Comparison of ENCODE assay signal across 28 cellular contexts in the genomic region with DNA sequence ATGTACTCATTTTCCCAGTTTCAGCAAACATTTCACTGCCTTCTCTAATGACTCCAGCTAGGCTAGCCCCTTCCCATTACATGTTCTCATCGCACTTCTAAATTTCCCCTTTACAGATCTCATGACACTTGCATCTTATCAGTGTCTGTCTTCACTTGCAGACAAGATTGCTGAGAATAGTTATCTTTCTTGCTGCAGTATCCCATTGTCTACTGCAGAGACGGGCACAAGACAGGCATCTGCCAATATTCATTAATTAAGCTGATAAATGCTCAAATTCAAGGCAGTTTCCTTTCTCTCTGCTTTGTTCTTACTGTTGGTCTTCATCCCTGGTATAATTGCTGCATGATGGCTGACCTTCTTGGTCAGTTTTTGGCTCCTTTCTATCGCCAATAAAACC.
"Had no signal": no experiment of that assay in that cellular context is flagged by ENCODE, and none has a peak within 500 bp of the region (broad histone marks: within the 10 kb centered on the region; RNA-seq: fewer than 3 reads in every experiment).

No MANE protein-coding gene starts in this region.

- H3K4me3 ChIP-seq: ascending aorta, breast epithelium, esophagus squamous epithelium, gastroesophageal sphincter, heart right ventricle, hepatocyte had no signal

- FAIRE-seq: colon, endothelial cell of umbilical vein had no signal

- H3K36me3 ChIP-seq: ascending aorta, breast epithelium, esophagus squamous epithelium, gastroesophageal sphincter, heart right ventricle had no signal

- H3K4me2 ChIP-seq: hepatocyte had no signal

- H3K9me3 ChIP-seq: ascending aorta, breast epithelium, esophagus squamous epithelium, gastroesophageal sphincter had no signal

- H2AFZ ChIP-seq: hepatocyte had no signal

- H3K27ac ChIP-seq: ascending aorta, breast epithelium, epithelial cell of prostate, esophagus squamous epithelium, gastroesophageal sphincter, heart right ventricle, hepatocyte had no signal

- DNase-seq: activated CD4-positive, alpha-beta memory T cell treated with anti-CD3 and anti-CD28 coated beads, Interleukin-2, amount 10 ng/mL, durations not matched to agents 7 days and 5 days; activated CD4-positive, alpha-beta T cell treated with anti-CD3 and anti-CD28 coated beads for 1 hour; activated CD4-positive, alpha-beta T cell treated with anti-CD3 and anti-CD28 coated beads for 4 hours; activated CD4-positive, alpha-beta T cell treated with anti-CD3 and anti-CD28 coated beads, Interleukin-2, amount 10 ng/mL, durations not matched to agents 7 days and 5 days; activated CD4-positive, alpha-beta T cell treated with anti-CD3 and anti-CD28 coated beads, Interleukin-2, amount 50 U/mL, for 4 hours; activated CD4-positive, CD25-positive, alpha-beta regulatory T cell; activated CD8-positive, alpha-beta memory T cell treated with anti-CD3 and anti-CD28 coated beads, Interleukin-2, amount 50 U/mL, for 48 hours; activated gamma-delta T cell; activated naive CD4-positive, alpha-beta T cell; activated naive CD4-positive, alpha-beta T cell treated with anti-CD3 and anti-CD28 coated beads, Interleukin-2, amount 10 ng/mL, durations not matched to agents 7 days and 5 days; activated naive CD8-positive, alpha-beta T cell treated with anti-CD3 and anti-CD28 coated beads, Interleukin-2, amount 10 ng/mL, durations not matched to agents 7 days and 5 days; activated T-cell treated with anti-CD3 and anti-CD28 coated beads for 4 hours; activated T-cell treated with anti-CD3 and anti-CD28 coated beads, Interleukin-2, amount 50 U/mL, for 24 hours; activated T-cell treated with anti-CD3 and anti-CD28 coated beads, Interleukin-2, amount 50 U/mL, for 72 hours; caudate nucleus; effector CD8-positive, alpha-beta T cell; esophagus squamous epithelium; foreskin melanocyte; heart right ventricle; T-helper 2 cell had no signal

- H3K27me3 ChIP-seq: ascending aorta, breast epithelium, esophagus squamous epithelium, gastroesophageal sphincter, heart right ventricle, hepatocyte had no signal

- ATAC-seq: activated naive CD4-positive, alpha-beta T cell treated with anti-CD3 and anti-CD28 coated beads, Interleukin-2, amount 50 U/mL, for 72 hours; activated T-cell treated with anti-CD3 and anti-CD28 coated beads, Interleukin-2, amount 50 U/mL, for 72 hours; gastroesophageal sphincter had no signal

- H3K4me1 ChIP-seq: ascending aorta, breast epithelium, esophagus squamous epithelium, gastroesophageal sphincter, heart right ventricle had no signal

- H3K79me2 ChIP-seq: hepatocyte had no signal
